8 cellular contexts compared by ENCODE assay signal in genomic region chr12:107134558-107134957, GRCh38. TPM values are rescaled to one million over a fixed set of nuclear protein-coding genes. Genes with fewer than 3 reads are reported as not detected.
DNase-seq lines count a peak whose midpoint lies in the region; ATAC-seq, FAIRE-seq and TF ChIP-seq lines count a peak whose summit lies in the region.

No MANE protein-coding gene starts in this region.

- DNase-seq in Caco-2 (peak; percentile 46 to 53), MM.1S (peak; percentile 14), mesendoderm (peak; percentile 95), head of caudate nucleus (no peak), NCI-H2227 (lab: John Stamatoyannopoulos, UW; ENCODE audit: unreplicated experiment) (no peak), esophagus muscularis mucosa (ENCODE audit: extremely low spot score) (no peak), GM19239 (ENCODE audit: insufficient read length, low spot score) (no peak)
- peak; percentile 45 to 54 for DNase-seq in activated T-cell treated with anti-CD3 and anti-CD28 coated beads, Interleukin-2, amount 50 U/mL, for 72 hours

- no peak overlapping the region for H3K4me3 Mint-ChIP-seq in Caco-2 (ENCODE audit: unreplicated experiment)
- H3K4me3 Mint-ChIP-seq in activated T-cell treated with anti-CD3 and anti-CD28 coated beads, Interleukin-2, amount 50 U/mL, for 72 hours: no peak overlapping the region

- POLR2A ChIA-PET in Caco-2 (lab: Charles Lee): no interaction called here

- no TSS peak for BruUV-seq in Caco-2 (replicated peaks; lab: Mats Ljungman, UMichigan)

- H4K8ac ChIP-seq in mesendoderm (ENCODE audit: low read depth, low read length): no peak overlapping the region

- H3K36me3 ChIP-seq in Caco-2 (ENCODE audit: control insufficient read depth, insufficient read depth, low read length) (no peaks in the 10 kb centered on the region), MM.1S (replicated peaks; ENCODE audit: insufficient read depth, low read length) (no peaks in the 10 kb centered on the region), mesendoderm (ENCODE audit: control insufficient read depth, insufficient read depth, low read length) (no peaks in the 10 kb centered on the region), esophagus muscularis mucosa (no peaks in the 10 kb centered on the region)

- no peak for TF ChIP-seq EP300 in esophagus muscularis mucosa (IDR thresholded peaks at IDR 0.05)

- H2AFZ ChIP-seq in MM.1S (ENCODE audit: low read length): no peak overlapping the region

- H3K4me2 ChIP-seq in MM.1S (ENCODE audit: low read depth, low read length) (no peak overlapping the region), mesendoderm (ENCODE audit: low read length) (no peak overlapping the region)

- no peaks in the 10 kb centered on the region for H3K4me1 Mint-ChIP-seq in Caco-2 (ENCODE audit: low read depth, unreplicated experiment)
- H3K4me1 Mint-ChIP-seq in activated T-cell treated with anti-CD3 and anti-CD28 coated beads, Interleukin-2, amount 50 U/mL, for 72 hours (ENCODE audit: low read depth): no peaks in the 10 kb centered on the region

- no peak for TF ChIP-seq POLR2A in esophagus muscularis mucosa (IDR thresholded peaks at IDR 0.05; ENCODE audit: low read depth)

- H3K79me2 ChIP-seq in MM.1S (ENCODE audit: low read length) (no peaks in the 10 kb centered on the region), mesendoderm (ENCODE audit: control insufficient read depth, insufficient read depth, low read length) (no peaks in the 10 kb centered on the region)

- no peak overlapping the region for H2BK120ac ChIP-seq in mesendoderm (ENCODE audit: low read depth, low read length)

- CTCF ChIA-PET in Caco-2 (lab: Charles Lee): no interaction called here

- H4K5ac ChIP-seq in mesendoderm (ENCODE audit: low read length): no peak overlapping the region

- no peak overlapping the region for H2BK15ac ChIP-seq in mesendoderm (replicated peaks; ENCODE audit: low read depth)

- no peak overlapping the region for H3K23ac ChIP-seq in mesendoderm (ENCODE audit: low read length)

- H2BK5ac ChIP-seq in mesendoderm (ENCODE audit: low read length): no peak overlapping the region

- H2AK5ac ChIP-seq in mesendoderm (ENCODE audit: low read length): no peak overlapping the region

- no peaks in the 10 kb centered on the region for H3K79me1 ChIP-seq in mesendoderm (ENCODE audit: low read length)

- H3K9me3 ChIP-seq in Caco-2 (no peaks in the 10 kb centered on the region), MM.1S (replicated peaks; ENCODE audit: insufficient read depth, low read length) (no peaks in the 10 kb centered on the region), esophagus muscularis mucosa (no peaks in the 10 kb centered on the region)

- H3K36me3 Mint-ChIP-seq in Caco-2 (ENCODE audit: insufficient read depth, unreplicated experiment): no peaks in the 10 kb centered on the region
- H3K36me3 Mint-ChIP-seq in activated T-cell treated with anti-CD3 and anti-CD28 coated beads, Interleukin-2, amount 50 U/mL, for 72 hours (ENCODE audit: insufficient read depth in 2 of 2): no peaks in the 10 kb centered on the region

- H3K27me3 Mint-ChIP-seq in Caco-2 (ENCODE audit: insufficient read depth, unreplicated experiment): peaks cover 3% of the 10 kb centered on the region
- no peaks in the 10 kb centered on the region for H3K27me3 Mint-ChIP-seq in activated T-cell treated with anti-CD3 and anti-CD28 coated beads, Interleukin-2, amount 50 U/mL, for 72 hours (ENCODE audit: low read depth)

- no peak overlapping the region for H3K4ac ChIP-seq in mesendoderm (ENCODE audit: low read depth, low read length)

- WGBS in mesendoderm (ENCODE audit: extremely low coverage, insufficient coverage, low lambda C conversion rate): no CpG with 5 or more reads among the region's 1 CpG
- WGBS in esophagus muscularis mucosa: 69% methylated on average over 1 of the region's 1 CpG

- H3K4me1 ChIP-seq in Caco-2: no peaks in the 10 kb centered on the region
- no peaks in the 10 kb centered on the region for H3K4me1 ChIP-seq in MM.1S (ENCODE audit: low read length)
- no peaks in the 10 kb centered on the region for H3K4me1 ChIP-seq in mesendoderm (ENCODE audit: control insufficient read depth, low read depth, low read length)
- H3K4me1 ChIP-seq in esophagus muscularis mucosa: peaks cover 0 to 3% (median 0%) of the 10 kb centered on the region in 4 donors

- intact Hi-C loops in Caco-2 (cut with micrococcal nuclease; ENCODE audit: unreplicated experiment): no loop called here
- intact Hi-C loops in head of caudate nucleus (cut with DNase I): loop anchor here (5.0 kb wide), 1 partner anchor 473 kb away; no protein-coding TSS in a partner anchor
- intact Hi-C loops in esophagus muscularis mucosa (cut with DNase I): no loop called here

- ATAC-seq in activated T-cell treated with anti-CD3 and anti-CD28 coated beads, Interleukin-2, amount 50 U/mL, for 72 hours (replicated peaks in 1 of 2): peak; percentile 56 to 80

- no peak for FAIRE-seq in GM19239 (lab: Jason Lieb, UNC)

- H3K9me3 Mint-ChIP-seq in Caco-2 (ENCODE audit: unreplicated experiment): no peaks in the 10 kb centered on the region
- no peaks in the 10 kb centered on the region for H3K9me3 Mint-ChIP-seq in activated T-cell treated with anti-CD3 and anti-CD28 coated beads, Interleukin-2, amount 50 U/mL, for 72 hours

- no peaks in the 10 kb centered on the region for H3K9me2 ChIP-seq in MM.1S (replicated peaks; ENCODE audit: insufficient read depth, low read length)

- TF ChIP-seq CTCF in Caco-2 (IDR thresholded peaks at IDR 0.05; ENCODE audit: insufficient read depth in 1 of 2, low read depth in 1 of 2, low read length in 1 of 2, severe bottlenecking in 1 of 2, unreplicated experiment in 1 of 2) (peak in 1 of 2 experiments; percentile 30), MM.1S (IDR thresholded peaks at IDR 0.05; ENCODE audit: low read length) (peak; percentile 49), esophagus muscularis mucosa (IDR thresholded peaks at IDR 0.05) (no peak)

- no peak overlapping the region for H3K56ac ChIP-seq in mesendoderm (ENCODE audit: low read length)

- no peaks in the 10 kb centered on the region; the same call in 1 of the 2 replicates for H3K27me3 ChIP-seq in Caco-2 (replicated peaks; ENCODE audit: control insufficient read depth, insufficient read depth, low read length)
- H3K27me3 ChIP-seq in MM.1S (replicated peaks; ENCODE audit: insufficient read depth, low read length): no peaks in the 10 kb centered on the region
- no peaks in the 10 kb centered on the region for H3K27me3 ChIP-seq in mesendoderm (ENCODE audit: insufficient read depth, low read length, poor library complexity)
- H3K27me3 ChIP-seq in esophagus muscularis mucosa: no peaks in the 10 kb centered on the region

- H3K27ac Mint-ChIP-seq in Caco-2 (ENCODE audit: unreplicated experiment): no peak overlapping the region
- no peak overlapping the region for H3K27ac Mint-ChIP-seq in activated T-cell treated with anti-CD3 and anti-CD28 coated beads, Interleukin-2, amount 50 U/mL, for 72 hours

- no peaks in the 10 kb centered on the region for H3F3A ChIP-seq in MM.1S (ENCODE audit: insufficient read depth, low read length)

- no peak overlapping the region for H3K18ac ChIP-seq in mesendoderm (ENCODE audit: low read length)

- no peaks in the 10 kb centered on the region for H4K20me1 ChIP-seq in MM.1S (ENCODE audit: insufficient read depth, low read length)

- H3K4me3 ChIP-seq in Caco-2 (ENCODE audit: low read depth, low read length): no peak overlapping the region
- no peak overlapping the region for H3K4me3 ChIP-seq in MM.1S (ENCODE audit: low read length)
- H3K4me3 ChIP-seq in mesendoderm (ENCODE audit: low read length): no peak overlapping the region
- H3K4me3 ChIP-seq in esophagus muscularis mucosa: no peak overlapping the region

- H3K27ac ChIP-seq in MM.1S (ENCODE audit: low read length) (no peak overlapping the region), mesendoderm (ENCODE audit: low read depth, low read length) (no peak overlapping the region), esophagus muscularis mucosa (replicated peaks in 1 of 4) (no peak overlapping the region)

- no peak overlapping the region for H3K9ac ChIP-seq in MM.1S (ENCODE audit: low read length)
- no peak overlapping the region for H3K9ac ChIP-seq in mesendoderm (ENCODE audit: low read length)

RNA-seq across cellular contexts. Expression of gene CRY1, which starts 41.2 kb away (rescaled TPM):
- total RNA-seq in Caco-2 (2022): 19.4 and 22.2 TPM in 2 replicates
- 10 to 100 TPM; 24.1 to 25.8 TPM for total RNA-seq in activated T-cell treated with anti-CD3 and anti-CD28 coated beads, Interleukin-2, amount 50 U/mL, for 72 hours
- polyA plus RNA-seq in mesendoderm (2013, experiment 1 of 2): 19.3 TPM
- polyA plus RNA-seq in mesendoderm (2013, experiment 2 of 2): 19.7 TPM
- total RNA-seq in esophagus muscularis mucosa: 10 to 100 TPM; 29.1 to 42.9 (median 34.9) TPM

Comparison
In these comparisons a context has a peak if more than half of its experiments do, and no peak if none do; other contexts are left out.
1. DNase-seq: peak in Caco-2 (2 of 2), MM.1S (single experiment), activated T-cell treated with anti-CD3 and anti-CD28 coated beads, Interleukin-2, amount 50 U/mL, for 72 hours (2 of 2) and mesendoderm (single experiment); none in head of caudate nucleus (0 of 42), NCI-H2227 (single experiment), esophagus muscularis mucosa (single experiment) and GM19239 (single experiment).